In the genomic region with DNA sequence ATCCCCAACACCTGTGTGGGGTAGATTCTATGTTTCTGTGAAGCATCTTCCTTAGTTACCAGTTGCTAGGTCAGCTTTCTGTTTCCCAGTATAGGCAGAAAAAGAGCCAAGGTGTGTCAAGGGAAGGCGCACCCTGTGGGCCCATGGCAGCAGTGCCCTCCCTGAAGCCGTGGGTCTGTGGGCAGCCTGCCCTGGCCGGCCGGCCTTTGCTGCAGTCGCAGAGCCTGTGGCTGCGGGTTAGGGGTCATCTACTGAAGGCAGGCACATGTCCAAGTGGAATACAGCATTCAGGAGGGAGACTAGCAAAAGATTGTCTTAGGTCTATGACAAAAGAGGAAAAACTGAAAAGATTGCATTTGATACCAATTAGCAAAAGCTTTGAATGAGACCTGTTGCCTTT, we compare ENCODE assay signal across 24 cellular contexts.
"Had no signal": no experiment of that assay in that cellular context is flagged by ENCODE, and none has a peak within 500 bp of the region (broad histone marks: within the 10 kb centered on the region; RNA-seq: fewer than 3 reads in every experiment).

No MANE protein-coding gene starts in this region.

- ATAC-seq: left colon; mucosa of descending colon; naive thymus-derived CD4-positive, alpha-beta T cell; natural killer cell treated with Interleukin-12 subunit alpha and Interleukin-12 subunit beta and Interleukin-15 and Interleukin-18, amount 100 ng/mL, for 72 hours; right cardiac atrium; stimulated activated effector memory CD8-positive, alpha-beta T cell treated with anti-CD3 and anti-CD28 coated beads, Interleukin-12 subunit alpha, Interleukin-12 subunit beta, amount 100 ng/mL, for 72 hours had no signal

- H3K27me3 ChIP-seq: ovary, sigmoid colon, spleen, suprapubic skin, tibial artery, uterus had no signal

- H3K27ac ChIP-seq: left ventricle myocardium inferior, ovary, prostate gland, sigmoid colon, spleen, suprapubic skin, thoracic aorta, tibial artery, uterus had no signal

- FAIRE-seq: keratinocyte, small intestine had no signal

- H3K9me3 ChIP-seq: left ventricle myocardium inferior, mucosa of descending colon, ovary, prostate gland, sigmoid colon, spleen, suprapubic skin, thoracic aorta, tibial artery, uterus had no signal

- DNase-seq: hippocampal formation; kidney glomerular epithelial cell; left colon; left ventricle myocardium inferior; midbrain; mucosa of descending colon; naive thymus-derived CD4-positive, alpha-beta T cell; ovary; retina; right cardiac atrium; sigmoid colon; small intestine; spleen; stimulated activated CD4-positive, alpha-beta T cell treated with anti-CD3 and anti-CD28 coated beads, Interleukin-4, amount 100 ng/mL, for 24 hours; stimulated activated naive CD4-positive, alpha-beta T cell; tibial artery; uterus had no signal

- H3K4me3 ChIP-seq: left ventricle myocardium inferior, lung, mucosa of descending colon, ovary, prostate gland, sigmoid colon, spleen, suprapubic skin, thoracic aorta, tibial artery, uterus had no signal

- H3K36me3 ChIP-seq: left ventricle myocardium inferior, ovary, prostate gland, sigmoid colon, spleen, suprapubic skin, thoracic aorta, tibial artery, uterus had no signal

- H3K4me1 ChIP-seq: left ventricle myocardium inferior, sigmoid colon, suprapubic skin, tibial artery, uterus had no signal
